Comparison of ENCODE assay signal across 1 cellular context in the genomic region with DNA sequence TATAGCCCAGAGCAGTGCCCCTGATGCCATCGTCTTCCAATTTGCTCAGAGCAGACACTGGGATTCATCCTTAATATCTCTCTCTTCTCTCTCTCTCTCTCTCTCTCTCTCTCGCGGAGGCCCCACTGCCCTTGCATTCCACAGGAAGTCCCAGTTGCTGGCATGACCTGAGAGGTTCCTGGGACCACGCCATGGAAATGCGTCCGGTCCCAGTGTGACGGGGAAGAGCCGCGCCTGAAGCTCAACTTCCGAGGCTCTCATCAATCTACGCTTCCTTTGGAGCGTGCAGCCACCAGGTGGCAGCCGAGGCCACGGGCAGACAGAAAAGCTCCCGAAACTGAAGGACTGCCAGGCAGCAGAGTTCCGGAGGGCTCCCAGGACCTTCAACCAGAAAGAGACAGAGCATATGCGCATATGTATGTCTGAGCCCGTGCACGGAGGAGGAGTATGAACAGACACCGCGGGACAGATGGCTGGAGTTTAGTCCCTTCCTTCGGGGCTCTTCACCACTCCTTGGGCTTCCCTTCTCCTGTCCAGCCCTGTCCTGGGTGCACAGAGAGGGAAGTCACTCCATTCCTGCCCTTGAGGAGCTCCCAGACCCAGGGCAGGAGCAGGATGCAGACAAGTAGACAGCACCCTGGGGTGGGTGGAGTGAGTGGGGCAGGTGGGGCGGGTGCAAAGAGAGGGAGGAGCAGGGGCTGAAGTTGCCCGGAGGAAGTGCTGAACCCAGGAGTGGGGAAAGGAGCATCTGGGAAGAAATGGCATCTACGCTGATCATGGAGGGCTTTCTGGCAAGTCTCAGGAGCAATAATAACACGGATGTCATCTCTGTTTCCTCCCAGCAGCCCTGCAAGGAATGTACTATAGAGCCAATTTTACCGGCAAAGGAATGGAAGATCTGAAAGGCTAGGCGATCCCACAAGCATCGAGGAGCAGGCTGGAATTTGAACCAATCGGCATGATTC.
TF ChIP-seq lines count a peak whose summit lies in the region.

No MANE protein-coding gene starts in this region.

TF ChIP-seq in HepG2, 621 proteins besides CTCF, POLR2A, EP300 and RAD21 (continued from another document and continues in another):
- TF ChIP-seq, protein P1, sequence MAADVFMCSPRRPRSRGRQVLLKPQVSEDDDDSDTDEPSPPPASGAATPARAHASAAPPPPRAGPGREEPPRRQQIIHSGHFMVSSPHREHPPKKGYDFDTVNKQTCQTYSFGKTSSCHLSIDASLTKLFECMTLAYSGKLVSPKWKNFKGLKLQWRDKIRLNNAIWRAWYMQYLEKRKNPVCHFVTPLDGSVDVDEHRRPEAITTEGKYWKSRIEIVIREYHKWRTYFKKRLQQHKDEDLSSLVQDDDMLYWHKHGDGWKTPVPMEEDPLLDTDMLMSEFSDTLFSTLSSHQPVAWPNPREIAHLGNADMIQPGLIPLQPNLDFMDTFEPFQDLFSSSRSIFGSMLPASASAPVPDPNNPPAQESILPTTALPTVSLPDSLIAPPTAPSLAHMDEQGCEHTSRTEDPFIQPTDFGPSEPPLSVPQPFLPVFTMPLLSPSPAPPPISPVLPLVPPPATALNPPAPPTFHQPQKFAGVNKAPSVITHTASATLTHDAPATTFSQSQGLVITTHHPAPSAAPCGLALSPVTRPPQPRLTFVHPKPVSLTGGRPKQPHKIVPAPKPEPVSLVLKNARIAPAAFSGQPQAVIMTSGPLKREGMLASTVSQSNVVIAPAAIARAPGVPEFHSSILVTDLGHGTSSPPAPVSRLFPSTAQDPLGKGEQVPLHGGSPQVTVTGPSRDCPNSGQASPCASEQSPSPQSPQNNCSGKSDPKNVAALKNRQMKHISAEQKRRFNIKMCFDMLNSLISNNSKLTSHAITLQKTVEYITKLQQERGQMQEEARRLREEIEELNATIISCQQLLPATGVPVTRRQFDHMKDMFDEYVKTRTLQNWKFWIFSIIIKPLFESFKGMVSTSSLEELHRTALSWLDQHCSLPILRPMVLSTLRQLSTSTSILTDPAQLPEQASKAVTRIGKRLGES (CRISPR knock-in tag; IDR thresholded peaks at IDR 0.05; ENCODE audit: borderline replicate concordance) = no peak
- peak; percentile 68; the same call in 1 of the 2 replicates for TF ChIP-seq SETDB1 (CRISPR knock-in tag; IDR thresholded peaks at IDR 0.05; ENCODE audit: borderline replicate concordance)
- no peak for TF ChIP-seq AGO2 (optimal IDR thresholded peaks at IDR 0.05; ENCODE audit: low read depth, low read length)
- no peak for TF ChIP-seq ZNF251 (CRISPR knock-in tag; IDR thresholded peaks at IDR 0.05)
- peak; percentile 77 for TF ChIP-seq PCBP2 (optimal IDR thresholded peaks at IDR 0.05; ENCODE audit: low read depth, low read length, poor library complexity, severe bottlenecking)
- TF ChIP-seq TEAD2 (CRISPR knock-in tag; IDR thresholded peaks at IDR 0.05) = no peak
- 0 out of 2 replicates have a peak, but pooled peaks have one; percentile 62 for TF ChIP-seq SSRP1 (CRISPR knock-in tag; IDR thresholded peaks at IDR 0.05)
- TF ChIP-seq RFXANK (CRISPR knock-in tag; IDR thresholded peaks at IDR 0.05) = no peak
- peak; percentile 39; the same call in 1 of the 2 replicates for TF ChIP-seq PITX1 (CRISPR knock-in tag; IDR thresholded peaks at IDR 0.05)
- TF ChIP-seq POLR2AphosphoS2 (IDR thresholded peaks at IDR 0.05; ENCODE audit: low read depth, low read length) = no peak
- TF ChIP-seq, protein P2, sequence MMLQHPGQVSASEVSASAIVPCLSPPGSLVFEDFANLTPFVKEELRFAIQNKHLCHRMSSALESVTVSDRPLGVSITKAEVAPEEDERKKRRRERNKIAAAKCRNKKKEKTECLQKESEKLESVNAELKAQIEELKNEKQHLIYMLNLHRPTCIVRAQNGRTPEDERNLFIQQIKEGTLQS (CRISPR knock-in tag; IDR thresholded peaks at IDR 0.05) = no peak; the same call in 1 of the 2 replicates
- peak; percentile 99 for TF ChIP-seq GATAD1 (CRISPR knock-in tag; IDR thresholded peaks at IDR 0.05)
- TF ChIP-seq, protein P3, sequence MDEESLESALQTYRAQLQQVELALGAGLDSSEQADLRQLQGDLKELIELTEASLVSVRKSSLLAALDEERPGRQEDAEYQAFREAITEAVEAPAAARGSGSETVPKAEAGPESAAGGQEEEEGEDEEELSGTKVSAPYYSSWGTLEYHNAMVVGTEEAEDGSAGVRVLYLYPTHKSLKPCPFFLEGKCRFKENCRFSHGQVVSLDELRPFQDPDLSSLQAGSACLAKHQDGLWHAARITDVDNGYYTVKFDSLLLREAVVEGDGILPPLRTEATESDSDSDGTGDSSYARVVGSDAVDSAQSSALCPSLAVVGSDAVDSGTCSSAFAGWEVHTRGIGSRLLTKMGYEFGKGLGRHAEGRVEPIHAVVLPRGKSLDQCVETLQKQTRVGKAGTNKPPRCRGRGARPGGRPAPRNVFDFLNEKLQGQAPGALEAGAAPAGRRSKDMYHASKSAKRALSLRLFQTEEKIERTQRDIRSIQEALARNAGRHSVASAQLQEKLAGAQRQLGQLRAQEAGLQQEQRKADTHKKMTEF (CRISPR knock-in tag; IDR thresholded peaks at IDR 0.05) = peak; percentile 84
- no peak for TF ChIP-seq LCORL (IDR thresholded peaks at IDR 0.05)
- peak; percentile 83; the same call in 1 of the 2 replicates for TF ChIP-seq LCORL (CRISPR knock-in tag; IDR thresholded peaks at IDR 0.05)
- peak; percentile 78; the same call in 1 of the 2 replicates for TF ChIP-seq SNAI1 (CRISPR knock-in tag; IDR thresholded peaks at IDR 0.05; ENCODE audit: borderline replicate concordance)
- TF ChIP-seq ZNF761 (CRISPR knock-in tag; conservative IDR thresholded peaks at IDR 0.05) = no peak; the same call in 1 of the 2 replicates
- TF ChIP-seq, protein P4, sequence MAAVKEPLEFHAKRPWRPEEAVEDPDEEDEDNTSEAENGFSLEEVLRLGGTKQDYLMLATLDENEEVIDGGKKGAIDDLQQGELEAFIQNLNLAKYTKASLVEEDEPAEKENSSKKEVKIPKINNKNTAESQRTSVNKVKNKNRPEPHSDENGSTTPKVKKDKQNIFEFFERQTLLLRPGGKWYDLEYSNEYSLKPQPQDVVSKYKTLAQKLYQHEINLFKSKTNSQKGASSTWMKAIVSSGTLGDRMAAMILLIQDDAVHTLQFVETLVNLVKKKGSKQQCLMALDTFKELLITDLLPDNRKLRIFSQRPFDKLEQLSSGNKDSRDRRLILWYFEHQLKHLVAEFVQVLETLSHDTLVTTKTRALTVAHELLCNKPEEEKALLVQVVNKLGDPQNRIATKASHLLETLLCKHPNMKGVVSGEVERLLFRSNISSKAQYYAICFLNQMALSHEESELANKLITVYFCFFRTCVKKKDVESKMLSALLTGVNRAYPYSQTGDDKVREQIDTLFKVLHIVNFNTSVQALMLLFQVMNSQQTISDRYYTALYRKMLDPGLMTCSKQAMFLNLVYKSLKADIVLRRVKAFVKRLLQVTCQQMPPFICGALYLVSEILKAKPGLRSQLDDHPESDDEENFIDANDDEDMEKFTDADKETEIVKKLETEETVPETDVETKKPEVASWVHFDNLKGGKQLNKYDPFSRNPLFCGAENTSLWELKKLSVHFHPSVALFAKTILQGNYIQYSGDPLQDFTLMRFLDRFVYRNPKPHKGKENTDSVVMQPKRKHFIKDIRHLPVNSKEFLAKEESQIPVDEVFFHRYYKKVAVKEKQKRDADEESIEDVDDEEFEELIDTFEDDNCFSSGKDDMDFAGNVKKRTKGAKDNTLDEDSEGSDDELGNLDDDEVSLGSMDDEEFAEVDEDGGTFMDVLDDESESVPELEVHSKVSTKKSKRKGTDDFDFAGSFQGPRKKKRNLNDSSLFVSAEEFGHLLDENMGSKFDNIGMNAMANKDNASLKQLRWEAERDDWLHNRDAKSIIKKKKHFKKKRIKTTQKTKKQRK (IDR thresholded peaks at IDR 0.05; ENCODE audit: low read length) = no peak
- TF ChIP-seq, protein P5, sequence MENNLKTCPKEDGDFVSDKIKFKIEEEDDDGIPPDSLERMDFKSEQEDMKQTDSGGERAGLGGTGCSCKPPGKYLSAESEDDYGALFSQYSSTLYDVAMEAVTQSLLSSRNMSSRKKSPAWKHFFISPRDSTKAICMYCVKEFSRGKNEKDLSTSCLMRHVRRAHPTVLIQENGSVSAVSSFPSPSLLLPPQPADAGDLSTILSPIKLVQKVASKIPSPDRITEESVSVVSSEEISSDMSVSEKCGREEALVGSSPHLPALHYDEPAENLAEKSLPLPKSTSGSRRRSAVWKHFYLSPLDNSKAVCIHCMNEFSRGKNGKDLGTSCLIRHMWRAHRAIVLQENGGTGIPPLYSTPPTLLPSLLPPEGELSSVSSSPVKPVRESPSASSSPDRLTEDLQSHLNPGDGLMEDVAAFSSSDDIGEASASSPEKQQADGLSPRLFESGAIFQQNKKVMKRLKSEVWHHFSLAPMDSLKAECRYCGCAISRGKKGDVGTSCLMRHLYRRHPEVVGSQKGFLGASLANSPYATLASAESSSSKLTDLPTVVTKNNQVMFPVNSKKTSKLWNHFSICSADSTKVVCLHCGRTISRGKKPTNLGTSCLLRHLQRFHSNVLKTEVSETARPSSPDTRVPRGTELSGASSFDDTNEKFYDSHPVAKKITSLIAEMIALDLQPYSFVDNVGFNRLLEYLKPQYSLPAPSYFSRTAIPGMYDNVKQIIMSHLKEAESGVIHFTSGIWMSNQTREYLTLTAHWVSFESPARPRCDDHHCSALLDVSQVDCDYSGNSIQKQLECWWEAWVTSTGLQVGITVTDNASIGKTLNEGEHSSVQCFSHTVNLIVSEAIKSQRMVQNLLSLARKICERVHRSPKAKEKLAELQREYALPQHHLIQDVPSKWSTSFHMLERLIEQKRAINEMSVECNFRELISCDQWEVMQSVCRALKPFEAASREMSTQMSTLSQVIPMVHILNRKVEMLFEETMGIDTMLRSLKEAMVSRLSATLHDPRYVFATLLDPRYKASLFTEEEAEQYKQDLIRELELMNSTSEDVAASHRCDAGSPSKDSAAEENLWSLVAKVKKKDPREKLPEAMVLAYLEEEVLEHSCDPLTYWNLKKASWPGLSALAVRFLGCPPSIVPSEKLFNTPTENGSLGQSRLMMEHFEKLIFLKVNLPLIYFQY (CRISPR knock-in tag; IDR thresholded peaks at IDR 0.05; ENCODE audit: borderline replicate concordance) = no peak
- TF ChIP-seq TEAD3 (CRISPR knock-in tag; optimal IDR thresholded peaks at IDR 0.05; ENCODE audit: borderline replicate concordance) = peak; percentile 74
- peak; percentile 76; the same call in 1 of the 2 replicates for TF ChIP-seq ZNF329 (CRISPR knock-in tag; IDR thresholded peaks at IDR 0.05; ENCODE audit: low read depth)
- TF ChIP-seq CBX2 (IDR thresholded peaks at IDR 0.05; ENCODE audit: low read depth, low read length) = no peak
- no peak for TF ChIP-seq CBX2 (CRISPR knock-in tag; IDR thresholded peaks at IDR 0.05; ENCODE audit: low read depth)
- TF ChIP-seq BCL6 (CRISPR knock-in tag; IDR thresholded peaks at IDR 0.05) = peak; percentile 41; the same call in 1 of the 2 replicates
- TF ChIP-seq ZNF343 (CRISPR knock-in tag; IDR thresholded peaks at IDR 0.05) = 0 out of 2 replicates have a peak, but pooled peaks have one; percentile 46
- TF ChIP-seq, protein P6, sequence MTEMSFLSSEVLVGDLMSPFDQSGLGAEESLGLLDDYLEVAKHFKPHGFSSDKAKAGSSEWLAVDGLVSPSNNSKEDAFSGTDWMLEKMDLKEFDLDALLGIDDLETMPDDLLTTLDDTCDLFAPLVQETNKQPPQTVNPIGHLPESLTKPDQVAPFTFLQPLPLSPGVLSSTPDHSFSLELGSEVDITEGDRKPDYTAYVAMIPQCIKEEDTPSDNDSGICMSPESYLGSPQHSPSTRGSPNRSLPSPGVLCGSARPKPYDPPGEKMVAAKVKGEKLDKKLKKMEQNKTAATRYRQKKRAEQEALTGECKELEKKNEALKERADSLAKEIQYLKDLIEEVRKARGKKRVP (CRISPR knock-in tag; IDR thresholded peaks at IDR 0.05) = no peak
- no peak for TF ChIP-seq ZSCAN25 (CRISPR knock-in tag; IDR thresholded peaks at IDR 0.05)
- TF ChIP-seq ZNF205 (CRISPR knock-in tag; IDR thresholded peaks at IDR 0.05) = peak; percentile 65; the same call in 1 of the 2 replicates
- TF ChIP-seq ZNF12 (CRISPR knock-in tag; IDR thresholded peaks at IDR 0.05) = no peak
- peak; percentile 80 for TF ChIP-seq SRSF1 (optimal IDR thresholded peaks at IDR 0.05; ENCODE audit: low read depth, low read length)
- peak; percentile 44; the same call in 1 of the 2 replicates for TF ChIP-seq ZNF263 (CRISPR knock-in tag; IDR thresholded peaks at IDR 0.05)
- TF ChIP-seq ZNF615 (CRISPR knock-in tag; IDR thresholded peaks at IDR 0.05; ENCODE audit: borderline replicate concordance) = no peak
- TF ChIP-seq ATF7 (IDR thresholded peaks at IDR 0.05) = no peak
- TF ChIP-seq ATF7 (CRISPR knock-in tag; IDR thresholded peaks at IDR 0.05) = no peak
- TF ChIP-seq FOXK1 (CRISPR knock-in tag; IDR thresholded peaks at IDR 0.05; ENCODE audit: borderline replicate concordance, low read depth) = peak; percentile 40; the same call in 1 of the 2 replicates
- TF ChIP-seq FOXA1 (IDR thresholded peaks at IDR 0.05) = no peak
- TF ChIP-seq FOXA1 (CRISPR knock-in tag; IDR thresholded peaks at IDR 0.05) = no peak
- 0 out of 2 replicates have a peak, but pooled peaks have one; percentile 24 for TF ChIP-seq ZMYM4 (CRISPR knock-in tag; IDR thresholded peaks at IDR 0.05)
- no peak for TF ChIP-seq KLF11 (CRISPR knock-in tag; IDR thresholded peaks at IDR 0.05)
- TF ChIP-seq, protein P7, sequence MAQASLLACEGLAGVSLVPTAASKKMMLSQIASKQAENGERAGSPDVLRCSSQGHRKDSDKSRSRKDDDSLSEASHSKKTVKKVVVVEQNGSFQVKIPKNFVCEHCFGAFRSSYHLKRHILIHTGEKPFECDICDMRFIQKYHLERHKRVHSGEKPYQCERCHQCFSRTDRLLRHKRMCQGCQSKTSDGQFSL (CRISPR knock-in tag; IDR thresholded peaks at IDR 0.05) = no peak
- TF ChIP-seq SOX13 (IDR thresholded peaks at IDR 0.05) = no peak
- TF ChIP-seq SOX13 (CRISPR knock-in tag; conservative IDR thresholded peaks at IDR 0.05 in 1 of 2, IDR thresholded peaks at IDR 0.05 in 1 of 2) = peak in 1 of 2 experiments; percentile 26; a peak in 1 of 4 replicates
- peak in 1 of 2 experiments; percentile 58; a peak in 1 of 4 replicates for TF ChIP-seq KLF16 (CRISPR knock-in tag; IDR thresholded peaks at IDR 0.05)
- peak; percentile 63; the same call in 1 of the 2 replicates for TF ChIP-seq ZNF501 (CRISPR knock-in tag; IDR thresholded peaks at IDR 0.05)
- peak; percentile 90 for TF ChIP-seq PHF20 (CRISPR knock-in tag; IDR thresholded peaks at IDR 0.05)
- TF ChIP-seq CREM (IDR thresholded peaks at IDR 0.05) = peak; percentile 95
- peak; percentile 91 for TF ChIP-seq CREM (CRISPR knock-in tag; IDR thresholded peaks at IDR 0.05)
- TF ChIP-seq FOXJ3 (CRISPR knock-in tag; IDR thresholded peaks at IDR 0.05; ENCODE audit: borderline replicate concordance) = no peak
- TF ChIP-seq, protein P8, sequence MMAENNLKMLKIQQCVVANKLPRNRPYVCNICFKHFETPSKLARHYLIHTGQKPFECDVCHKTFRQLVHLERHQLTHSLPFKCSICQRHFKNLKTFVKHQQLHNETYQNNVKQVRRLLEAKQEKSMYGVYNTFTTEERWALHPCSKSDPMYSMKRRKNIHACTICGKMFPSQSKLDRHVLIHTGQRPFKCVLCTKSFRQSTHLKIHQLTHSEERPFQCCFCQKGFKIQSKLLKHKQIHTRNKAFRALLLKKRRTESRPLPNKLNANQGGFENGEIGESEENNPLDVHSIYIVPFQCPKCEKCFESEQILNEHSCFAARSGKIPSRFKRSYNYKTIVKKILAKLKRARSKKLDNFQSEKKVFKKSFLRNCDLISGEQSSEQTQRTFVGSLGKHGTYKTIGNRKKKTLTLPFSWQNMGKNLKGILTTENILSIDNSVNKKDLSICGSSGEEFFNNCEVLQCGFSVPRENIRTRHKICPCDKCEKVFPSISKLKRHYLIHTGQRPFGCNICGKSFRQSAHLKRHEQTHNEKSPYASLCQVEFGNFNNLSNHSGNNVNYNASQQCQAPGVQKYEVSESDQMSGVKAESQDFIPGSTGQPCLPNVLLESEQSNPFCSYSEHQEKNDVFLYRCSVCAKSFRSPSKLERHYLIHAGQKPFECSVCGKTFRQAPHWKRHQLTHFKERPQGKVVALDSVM (CRISPR knock-in tag; IDR thresholded peaks at IDR 0.05) = no peak
